8 cellular contexts compared by ENCODE assay signal in the genomic region with DNA sequence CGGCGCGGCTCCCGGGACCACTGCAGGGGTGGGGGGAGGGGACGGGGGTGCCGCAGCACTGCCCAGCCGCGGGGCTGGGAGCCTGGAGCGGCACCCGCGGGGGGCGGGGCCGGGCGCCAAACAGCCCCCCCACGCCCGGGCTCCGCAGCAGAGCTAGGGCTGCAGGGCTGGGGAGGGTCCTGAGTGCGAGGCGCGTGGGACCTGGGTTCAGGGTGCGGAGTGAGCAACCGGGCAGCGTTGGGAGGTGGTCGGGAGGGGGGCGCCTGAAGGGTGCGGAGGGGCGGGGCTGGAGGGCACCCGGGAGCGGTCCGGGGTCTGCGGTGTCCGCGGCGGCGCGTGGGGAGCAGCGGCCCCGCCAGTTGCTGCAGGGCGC. TPM values are rescaled to one million over a fixed set of nuclear protein-coding genes. Genes with fewer than 3 reads are reported as not detected.
DNase-seq lines count a peak whose midpoint lies in the region; ATAC-seq and TF ChIP-seq lines count a peak whose summit lies in the region.

No MANE protein-coding gene starts in this region.

- no peak overlapping the region for H3K9ac ChIP-seq in mesenchymal stem cell (ENCODE audit: low read length)

- peaks cover 14% of the 10 kb centered on the region for H3K4me1 ChIP-seq in mesenchymal stem cell (ENCODE audit: control insufficient read depth, insufficient read depth, low read depth, low read length)

- H3K4ac ChIP-seq in mesenchymal stem cell (ENCODE audit: low read depth in 1 of 2, low read length in 2 of 2), result no peak overlapping the region

- H3K14ac ChIP-seq in mesenchymal stem cell (ENCODE audit: low read length in 2 of 2), result no peak overlapping the region

- H3K9me3 ChIP-seq in mesenchymal stem cell (ENCODE audit: control insufficient read depth, low read length), result no peaks in the 10 kb centered on the region

- under 1% methylated on average over 28 of the region's 39 CpGs for WGBS in mesenchymal stem cell

- peak; percentile 60 for DNase-seq in GM03348 (ENCODE audit: low spot score)
- DNase-seq in astrocyte of the spinal cord (ENCODE audit: low read depth, low spot score), result no peak
- DNase-seq in mesenchymal stem cell, result no peak
- DNase-seq in NCI-H1436 treated with DMSO at 0.1 percent for 48 hours (lab: John Stamatoyannopoulos, UW), result no peak
- DNase-seq in NCI-H526 treated with DMSO at 0.1 percent for 48 hours (lab: John Stamatoyannopoulos, UW), result no peak
- DNase-seq in G401 (ENCODE audit: low spot score), result no peak

- H2BK15ac ChIP-seq in mesenchymal stem cell (ENCODE audit: low read depth, poor library complexity, severe bottlenecking), result peak overlapping the region; percentile 34

- in situ Hi-C loops in astrocyte of the spinal cord (cut with HindIII; ENCODE audit: low sequenced_read_pairs), result no loop called here
- in situ Hi-C loops in G401 (cut with HindIII; ENCODE audit: low sequenced_read_pairs), result no loop called here

- peaks cover 34 to 37% of the 10 kb centered on the region in 2 experiments for H3K36me3 ChIP-seq in mesenchymal stem cell (ENCODE audit: control insufficient read depth in 1 of 2, insufficient read depth in 2 of 2, low read depth in 1 of 2, low read length in 2 of 2)

- peak overlapping the region in 1 of 2 experiments; percentile 16 for H2BK12ac ChIP-seq in mesenchymal stem cell (ENCODE audit: low read length in 2 of 2)

- no peak for TF ChIP-seq CTCF in astrocyte of the spinal cord (IDR thresholded peaks at IDR 0.05; ENCODE audit: low read depth, low read length)

- H2AFZ ChIP-seq in mesenchymal stem cell (ENCODE audit: low read depth, low read length), result no peak overlapping the region

- no peak overlapping the region for H3K23ac ChIP-seq in mesenchymal stem cell (ENCODE audit: low read length in 2 of 2)

- H3K18ac ChIP-seq in mesenchymal stem cell (ENCODE audit: low read depth in 1 of 2, low read length in 2 of 2), result peak overlapping the region in 1 of 2 experiments; percentile 87

- H3K79me1 ChIP-seq in mesenchymal stem cell (replicated peaks; ENCODE audit: low read length, poor library complexity, severe bottlenecking), result peaks cover 22% of the 10 kb centered on the region

- no peak overlapping the region for H2AK5ac ChIP-seq in mesenchymal stem cell (ENCODE audit: low read length, severe bottlenecking)

- no peak overlapping the region for H4K8ac ChIP-seq in mesenchymal stem cell (ENCODE audit: low read length)

- peak overlapping the region; percentile 58 for H3K4me3 ChIP-seq in astrocyte of the spinal cord (ENCODE audit: low read depth, low read length)
- H3K4me3 ChIP-seq in mesenchymal stem cell (ENCODE audit: insufficient read depth in 1 of 2, low read depth in 1 of 2, low read length in 2 of 2), result peak overlapping the region in 1 of 2 experiments; percentile 94

- H2BK5ac ChIP-seq in mesenchymal stem cell (ENCODE audit: low read depth, low read length, poor library complexity, severe bottlenecking), result no peak overlapping the region

- ATAC-seq in HG03095 (IDR thresholded peaks at IDR 0.05; ENCODE audit: unreplicated experiment) (peak; percentile 5), HG03039 (IDR thresholded peaks at IDR 0.05; ENCODE audit: unreplicated experiment) (no peak)

- H3K27me3 ChIP-seq in mesenchymal stem cell (ENCODE audit: control insufficient read depth in 1 of 2, insufficient read depth in 1 of 2, low read length in 2 of 2), result no peaks in the 10 kb centered on the region

- H3K27ac ChIP-seq in mesenchymal stem cell (ENCODE audit: low read length, poor library complexity, severe bottlenecking), result no peak overlapping the region

- H4K91ac ChIP-seq in mesenchymal stem cell (ENCODE audit: low read length), result no peak overlapping the region

- H2BK120ac ChIP-seq in mesenchymal stem cell (ENCODE audit: low read depth, low read length), result no peak overlapping the region

- peak overlapping the region; percentile 79 for H3K4me2 ChIP-seq in mesenchymal stem cell (ENCODE audit: low read length, poor library complexity, severe bottlenecking)

RNA-seq across cellular contexts. Expression of a gene that starts 0.5 kb away (rescaled TPM):
- polyA plus RNA-seq in mesenchymal stem cell (2013, experiment 1 of 2), result 17.2 TPM
- polyA plus RNA-seq in mesenchymal stem cell (2013, experiment 2 of 2), result 16.4 TPM
- total RNA-seq in G401 (2014; rRNA removed; shearing (Covaris generic)), result 9.0 and 11.8 TPM in 2 replicates

RNA-seq across cellular contexts. Expression of a gene that starts 37.1 kb away (rescaled TPM):
- 1,126 TPM for polyA plus RNA-seq in mesenchymal stem cell (2013, experiment 1 of 2)
- polyA plus RNA-seq in mesenchymal stem cell (2013, experiment 2 of 2), result 1,146 TPM
- 124 and 143 TPM in 2 replicates for total RNA-seq in G401 (2014; rRNA removed; shearing (Covaris generic))
